Comparison of ENCODE assay signal across 1 cellular context in the genomic region with DNA sequence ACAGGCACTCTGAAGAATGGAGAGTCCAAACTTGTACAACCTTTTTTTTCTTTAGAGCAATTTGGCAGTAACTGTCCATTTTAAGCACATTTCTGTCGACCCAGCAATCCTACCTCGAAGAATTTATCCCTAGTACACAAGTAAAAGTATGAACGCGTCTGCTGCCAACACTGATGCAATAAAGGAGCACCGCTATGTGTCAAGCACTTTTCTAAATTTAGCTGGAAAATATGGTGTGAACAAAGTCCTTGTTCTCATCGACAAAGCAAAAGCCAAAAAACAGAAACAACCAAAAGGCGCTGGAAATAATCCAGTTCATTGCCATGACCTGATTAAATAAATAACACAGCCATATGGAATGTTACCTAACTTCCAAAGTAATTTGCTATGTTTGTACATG.
TF ChIP-seq lines count a peak whose summit lies in the region.

No MANE protein-coding gene starts in this region.

TF ChIP-seq in GM12878, 131 proteins besides CTCF, POLR2A, EP300 and RAD21:
- no peak for TF ChIP-seq BHLHE40 (IDR thresholded peaks at IDR 0.05; ENCODE audit: borderline replicate concordance in 1 of 2, low read depth in 2 of 2, low read length in 1 of 2)
- no peak for TF ChIP-seq ZNF24 (IDR thresholded peaks at IDR 0.05)
- TF ChIP-seq LARP7 (IDR thresholded peaks at IDR 0.05), result no peak
- TF ChIP-seq, protein P1, sequence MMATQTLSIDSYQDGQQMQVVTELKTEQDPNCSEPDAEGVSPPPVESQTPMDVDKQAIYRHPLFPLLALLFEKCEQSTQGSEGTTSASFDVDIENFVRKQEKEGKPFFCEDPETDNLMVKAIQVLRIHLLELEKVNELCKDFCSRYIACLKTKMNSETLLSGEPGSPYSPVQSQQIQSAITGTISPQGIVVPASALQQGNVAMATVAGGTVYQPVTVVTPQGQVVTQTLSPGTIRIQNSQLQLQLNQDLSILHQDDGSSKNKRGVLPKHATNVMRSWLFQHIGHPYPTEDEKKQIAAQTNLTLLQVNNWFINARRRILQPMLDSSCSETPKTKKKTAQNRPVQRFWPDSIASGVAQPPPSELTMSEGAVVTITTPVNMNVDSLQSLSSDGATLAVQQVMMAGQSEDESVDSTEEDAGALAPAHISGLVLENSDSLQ (IDR thresholded peaks at IDR 0.05), result no peak
- no peak for TF ChIP-seq TAF1 (IDR thresholded peaks at IDR 0.05; ENCODE audit: borderline replicate concordance, low read depth, low read length)
- no peak for TF ChIP-seq PML (IDR thresholded peaks at IDR 0.05; ENCODE audit: low read length)
- TF ChIP-seq, protein P2, sequence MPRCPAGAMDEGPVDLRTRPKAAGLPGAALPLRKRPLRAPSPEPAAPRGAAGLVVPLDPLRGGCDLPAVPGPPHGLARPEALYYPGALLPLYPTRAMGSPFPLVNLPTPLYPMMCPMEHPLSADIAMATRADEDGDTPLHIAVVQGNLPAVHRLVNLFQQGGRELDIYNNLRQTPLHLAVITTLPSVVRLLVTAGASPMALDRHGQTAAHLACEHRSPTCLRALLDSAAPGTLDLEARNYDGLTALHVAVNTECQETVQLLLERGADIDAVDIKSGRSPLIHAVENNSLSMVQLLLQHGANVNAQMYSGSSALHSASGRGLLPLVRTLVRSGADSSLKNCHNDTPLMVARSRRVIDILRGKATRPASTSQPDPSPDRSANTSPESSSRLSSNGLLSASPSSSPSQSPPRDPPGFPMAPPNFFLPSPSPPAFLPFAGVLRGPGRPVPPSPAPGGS (IDR thresholded peaks at IDR 0.05; ENCODE audit: borderline replicate concordance, insufficient read depth, low read depth, low read length, poor library complexity, severe bottlenecking), result no peak
TF ChIP-seq in GM12878: peak in this region for 0.
